ENCODE assay signal across 1 cellular context in the genomic region with DNA sequence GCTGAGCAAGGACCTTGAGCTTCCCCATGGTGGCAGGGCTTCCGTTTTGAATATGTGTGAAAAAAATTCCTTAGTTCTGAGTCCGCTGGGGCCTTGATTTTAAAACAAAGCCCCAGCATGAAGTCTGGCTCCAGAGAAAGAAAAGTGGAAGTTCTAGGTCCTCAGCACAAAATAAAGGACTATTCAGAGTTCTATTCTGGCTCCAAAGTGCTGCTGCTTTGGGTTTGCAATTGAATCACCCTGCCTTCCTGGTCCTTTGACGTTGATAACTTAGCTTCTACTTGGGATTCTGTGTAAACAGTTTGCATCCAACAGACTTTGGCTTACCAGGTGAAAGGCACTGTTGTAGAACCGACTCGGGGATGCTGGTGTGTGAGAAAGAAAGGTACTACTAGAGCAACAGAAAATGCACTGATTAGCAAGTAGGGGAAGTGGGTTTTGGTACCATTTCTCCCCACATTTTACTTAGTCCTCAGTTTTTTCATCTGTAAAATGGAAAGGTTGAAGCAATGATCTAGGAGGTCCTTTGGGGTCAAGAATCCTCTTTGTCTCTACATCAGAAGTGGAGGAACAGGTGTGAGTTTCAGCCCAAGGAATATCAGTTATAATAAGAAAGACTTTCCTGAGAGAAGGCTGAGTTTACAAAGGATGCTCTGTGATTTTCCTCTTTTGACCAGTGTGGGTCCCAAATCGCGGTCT.
TF ChIP-seq lines count a peak whose summit lies in the region.

No MANE protein-coding gene starts in this region.

TF ChIP-seq in WTC11, 78 proteins besides CTCF, POLR2A, EP300 and RAD21 (continued from another document):
- TF ChIP-seq, protein P1, sequence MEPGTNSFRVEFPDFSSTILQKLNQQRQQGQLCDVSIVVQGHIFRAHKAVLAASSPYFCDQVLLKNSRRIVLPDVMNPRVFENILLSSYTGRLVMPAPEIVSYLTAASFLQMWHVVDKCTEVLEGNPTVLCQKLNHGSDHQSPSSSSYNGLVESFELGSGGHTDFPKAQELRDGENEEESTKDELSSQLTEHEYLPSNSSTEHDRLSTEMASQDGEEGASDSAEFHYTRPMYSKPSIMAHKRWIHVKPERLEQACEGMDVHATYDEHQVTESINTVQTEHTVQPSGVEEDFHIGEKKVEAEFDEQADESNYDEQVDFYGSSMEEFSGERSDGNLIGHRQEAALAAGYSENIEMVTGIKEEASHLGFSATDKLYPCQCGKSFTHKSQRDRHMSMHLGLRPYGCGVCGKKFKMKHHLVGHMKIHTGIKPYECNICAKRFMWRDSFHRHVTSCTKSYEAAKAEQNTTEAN (CRISPR knock-in tag; IDR thresholded peaks at IDR 0.05): no peak
- no peak for TF ChIP-seq ZNF232 (CRISPR knock-in tag; IDR thresholded peaks at IDR 0.05)
